In the genomic region with DNA sequence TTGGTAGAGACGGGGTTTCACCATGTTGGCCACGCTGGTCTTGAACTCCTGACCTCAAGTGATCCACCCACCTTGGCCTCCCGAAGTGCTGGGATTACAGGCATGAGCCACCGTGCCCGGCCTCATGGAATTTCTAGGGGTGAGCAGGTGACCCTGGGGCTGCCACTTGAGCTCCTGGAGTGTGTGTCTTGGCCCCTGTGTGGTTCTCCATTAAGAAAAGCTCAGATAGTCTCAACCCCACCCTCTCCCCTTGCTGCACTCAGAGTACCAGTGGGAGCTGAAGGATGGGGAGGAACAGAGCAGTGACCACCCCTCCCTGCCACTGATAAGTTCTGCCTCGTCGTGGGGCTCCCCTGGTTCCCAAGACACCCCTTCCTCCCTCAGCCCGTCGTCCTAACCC, we compare ENCODE assay signal across 14 cellular contexts. TPM values are rescaled to one million over a fixed set of nuclear protein-coding genes. Genes with fewer than 3 reads are reported as not detected.
DNase-seq lines count a peak whose midpoint lies in the region; ATAC-seq and TF ChIP-seq lines count a peak whose summit lies in the region.
"Had no signal": no experiment of that assay in that cellular context is flagged by ENCODE, and none has a peak within 500 bp of the region (broad histone marks: within the 10 kb centered on the region; RNA-seq: fewer than 3 reads in every experiment).

No MANE protein-coding gene starts in this region.

- peak overlapping the region; percentile 72; the same call in 1 of the 2 replicates for H3K27ac Mint-ChIP-seq in WTC11
- peak overlapping the region; percentile 33 for H3K27ac Mint-ChIP-seq in nephron progenitor cell
- H3K27ac Mint-ChIP-seq: CD4-positive, CD25-positive, alpha-beta regulatory T cell; GM23338 had no signal

- H3K27me3 Mint-ChIP-seq in WTC11 (ENCODE audit: low read depth) (no peaks in the 10 kb centered on the region), nephron progenitor cell (ENCODE audit: low read depth, poor library complexity) (no peaks in the 10 kb centered on the region)
- H3K27me3 Mint-ChIP-seq: CD4-positive, CD25-positive, alpha-beta regulatory T cell had no signal

- no peaks in the 10 kb centered on the region for H3K4me1 ChIP-seq in upper lobe of right lung
- H3K4me1 ChIP-seq: A549, HAP-1 had no signal

- no peaks in the 10 kb centered on the region for H3K9me3 ChIP-seq in upper lobe of right lung
- H3K9me3 ChIP-seq: A549, HAP-1 had no signal

- TF ChIP-seq CTCF in GM10266 (IDR thresholded peaks at IDR 0.05; ENCODE audit: control insufficient read depth, insufficient read depth, low read depth, missing control alignments) (no peak), WTC11 (IDR thresholded peaks at IDR 0.05) (no peak), nephron progenitor cell (IDR thresholded peaks at IDR 0.05) (no peak), upper lobe of right lung (IDR thresholded peaks at IDR 0.05) (no peak)

- ATAC-seq in WTC11, result no peak
- peak; percentile 70 for ATAC-seq in upper lobe of right lung
- ATAC-seq: A549, GM12878, GM23338 had no signal

- no peaks in the 10 kb centered on the region for H3K27me3 ChIP-seq in upper lobe of right lung

- intact Hi-C loops in upper lobe of right lung (cut with DNase I), result no loop called here

- H3K36me3 Mint-ChIP-seq in WTC11 (no peaks in the 10 kb centered on the region; the same call in 1 of the 2 replicates), nephron progenitor cell (ENCODE audit: low read depth) (peaks cover 32% of the 10 kb centered on the region)

- H3K27ac ChIP-seq in upper lobe of right lung, result no peak overlapping the region
- H3K27ac ChIP-seq: A549, HL-60 had no signal

- H3K9me3 Mint-ChIP-seq in WTC11 (no peaks in the 10 kb centered on the region), nephron progenitor cell (peaks cover 3% of the 10 kb centered on the region)
- H3K9me3 Mint-ChIP-seq: CD4-positive, CD25-positive, alpha-beta regulatory T cell; GM23338 had no signal

- H3K4me3 Mint-ChIP-seq in WTC11 (no peak overlapping the region), nephron progenitor cell (no peak overlapping the region)
- H3K4me3 Mint-ChIP-seq: CD4-positive, CD25-positive, alpha-beta regulatory T cell; GM23338 had no signal

- DNase-seq in GM10266 (ENCODE audit: extremely low spot score) (peak; percentile 7), WTC11 (ENCODE audit: low spot score) (no peak), nephron progenitor cell (no peak), upper lobe of right lung (no peak), CD1c-positive myeloid dendritic cell (ENCODE audit: extremely low spot score) (no peak), iPS-NIHi7 (ENCODE audit: extremely low spot score) (no peak)
- no peak for DNase-seq in central memory CD4-positive, alpha-beta T cell
- DNase-seq: CD4-positive, CD25-positive, alpha-beta regulatory T cell; DMS 273 treated with DMSO at 0.1 percent for 48 hours had no signal

- POLR2A ChIA-PET in WTC11 (lab: Charles Lee), result no interaction called here

- no peak overlapping the region for H3K4me3 ChIP-seq in upper lobe of right lung
- H3K4me3 ChIP-seq: A549, GM12878, GM23338, HAP-1 had no signal

- H3K4me1 Mint-ChIP-seq in WTC11, result no peaks in the 10 kb centered on the region
- peaks cover 12% of the 10 kb centered on the region for H3K4me1 Mint-ChIP-seq in nephron progenitor cell
- H3K4me1 Mint-ChIP-seq: GM23338 had no signal

- CTCF ChIA-PET in WTC11 (lab: Charles Lee), result interaction anchor here (0.8 kb wide), 1 partner anchor 10 kb away, joined by 3 read pairs; no protein-coding TSS in a partner anchor

- no peaks in the 10 kb centered on the region for H3K36me3 ChIP-seq in upper lobe of right lung
- H3K36me3 ChIP-seq: HAP-1 had no signal

TF ChIP-seq in WTC11, 78 proteins besides CTCF, POLR2A, EP300 and RAD21:
- TF ChIP-seq, protein P1, sequence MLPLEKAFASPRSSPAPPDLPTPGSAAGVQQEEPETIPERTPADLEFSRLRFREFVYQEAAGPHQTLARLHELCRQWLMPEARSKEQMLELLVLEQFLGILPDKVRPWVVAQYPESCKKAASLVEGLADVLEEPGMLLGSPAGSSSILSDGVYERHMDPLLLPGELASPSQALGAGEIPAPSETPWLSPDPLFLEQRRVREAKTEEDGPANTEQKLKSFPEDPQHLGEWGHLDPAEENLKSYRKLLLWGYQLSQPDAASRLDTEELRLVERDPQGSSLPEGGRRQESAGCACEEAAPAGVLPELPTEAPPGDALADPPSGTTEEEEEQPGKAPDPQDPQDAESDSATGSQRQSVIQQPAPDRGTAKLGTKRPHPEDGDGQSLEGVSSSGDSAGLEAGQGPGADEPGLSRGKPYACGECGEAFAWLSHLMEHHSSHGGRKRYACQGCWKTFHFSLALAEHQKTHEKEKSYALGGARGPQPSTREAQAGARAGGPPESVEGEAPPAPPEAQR (CRISPR knock-in tag; IDR thresholded peaks at IDR 0.05), result no peak
- TF ChIP-seq SMAD3 (CRISPR knock-in tag; IDR thresholded peaks at IDR 0.05; ENCODE audit: borderline replicate concordance), result no peak
- no peak for TF ChIP-seq NFYB (CRISPR knock-in tag; conservative IDR thresholded peaks at IDR 0.05; ENCODE audit: low read depth)
- no peak for TF ChIP-seq NFATC4 (CRISPR knock-in tag; IDR thresholded peaks at IDR 0.05)
- TF ChIP-seq, protein P2, sequence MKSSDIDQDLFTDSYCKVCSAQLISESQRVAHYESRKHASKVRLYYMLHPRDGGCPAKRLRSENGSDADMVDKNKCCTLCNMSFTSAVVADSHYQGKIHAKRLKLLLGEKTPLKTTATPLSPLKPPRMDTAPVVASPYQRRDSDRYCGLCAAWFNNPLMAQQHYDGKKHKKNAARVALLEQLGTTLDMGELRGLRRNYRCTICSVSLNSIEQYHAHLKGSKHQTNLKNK (CRISPR knock-in tag; IDR thresholded peaks at IDR 0.05), result no peak
- TF ChIP-seq ZNF138 (CRISPR knock-in tag; conservative IDR thresholded peaks at IDR 0.05), result no peak
- TF ChIP-seq, protein P3, sequence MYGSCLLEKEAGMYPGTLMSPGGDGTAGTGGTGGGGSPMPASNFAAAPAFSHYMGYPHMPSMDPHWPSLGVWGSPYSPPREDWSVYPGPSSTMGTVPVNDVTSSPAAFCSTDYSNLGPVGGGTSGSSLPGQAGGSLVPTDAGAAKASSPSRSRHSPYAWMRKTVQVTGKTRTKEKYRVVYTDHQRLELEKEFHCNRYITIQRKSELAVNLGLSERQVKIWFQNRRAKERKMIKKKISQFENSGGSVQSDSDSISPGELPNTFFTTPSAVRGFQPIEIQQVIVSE (CRISPR knock-in tag; IDR thresholded peaks at IDR 0.05; ENCODE audit: borderline replicate concordance), result no peak
- no peak for TF ChIP-seq ZNF219 (CRISPR knock-in tag; IDR thresholded peaks at IDR 0.05; ENCODE audit: borderline replicate concordance)
- TF ChIP-seq ZNF232 (CRISPR knock-in tag; IDR thresholded peaks at IDR 0.05), result no peak
- TF ChIP-seq ZNF317 (CRISPR knock-in tag; IDR thresholded peaks at IDR 0.05; ENCODE audit: borderline replicate concordance, low read depth), result no peak
- TF ChIP-seq TEAD1 (CRISPR knock-in tag; IDR thresholded peaks at IDR 0.05), result no peak
- TF ChIP-seq OVOL2 (CRISPR knock-in tag; IDR thresholded peaks at IDR 0.05; ENCODE audit: borderline replicate concordance), result no peak
- no peak for TF ChIP-seq ZNF396 (CRISPR knock-in tag; IDR thresholded peaks at IDR 0.05; ENCODE audit: borderline replicate concordance)
- TF ChIP-seq ZBTB21 (CRISPR knock-in tag; IDR thresholded peaks at IDR 0.05; ENCODE audit: borderline replicate concordance), result no peak
- TF ChIP-seq, protein P4, sequence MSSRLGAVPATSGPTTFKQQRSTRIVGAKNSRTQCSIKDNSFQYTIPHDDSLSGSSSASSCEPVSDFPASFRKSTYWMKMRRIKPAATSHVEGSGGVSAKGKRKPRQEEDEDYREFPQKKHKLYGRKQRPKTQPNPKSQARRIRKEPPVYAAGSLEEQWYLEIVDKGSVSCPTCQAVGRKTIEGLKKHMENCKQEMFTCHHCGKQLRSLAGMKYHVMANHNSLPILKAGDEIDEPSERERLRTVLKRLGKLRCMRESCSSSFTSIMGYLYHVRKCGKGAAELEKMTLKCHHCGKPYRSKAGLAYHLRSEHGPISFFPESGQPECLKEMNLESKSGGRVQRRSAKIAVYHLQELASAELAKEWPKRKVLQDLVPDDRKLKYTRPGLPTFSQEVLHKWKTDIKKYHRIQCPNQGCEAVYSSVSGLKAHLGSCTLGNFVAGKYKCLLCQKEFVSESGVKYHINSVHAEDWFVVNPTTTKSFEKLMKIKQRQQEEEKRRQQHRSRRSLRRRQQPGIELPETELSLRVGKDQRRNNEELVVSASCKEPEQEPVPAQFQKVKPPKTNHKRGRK (CRISPR knock-in tag; IDR thresholded peaks at IDR 0.05; ENCODE audit: borderline replicate concordance), result no peak

RNA-seq across cellular contexts. Expression of a gene that starts 45.3 kb away (rescaled TPM):
- total RNA-seq in WTC11 (2021) (52.3 to 57.0 TPM (median 53.0 TPM) in 3 replicates), upper lobe of right lung (33.1 TPM)
